1 cellular context compared by ENCODE assay signal in genomic region chr7:29228289-29229011, GRCh38.
TF ChIP-seq lines count a peak whose summit lies in the region.

No MANE protein-coding gene starts in this region.

TF ChIP-seq in HepG2, 621 proteins besides CTCF, POLR2A, EP300 and RAD21 (continued from another document and continues in another):
- TF ChIP-seq CEBPB (IDR thresholded peaks at IDR 0.05; ENCODE audit: borderline replicate concordance, low read depth, low read length) (peak; percentile 96), NONO (IDR thresholded peaks at IDR 0.05) (no peak), NONO (CRISPR knock-in tag; conservative IDR thresholded peaks at IDR 0.05) (no peak), SNRNP70 (IDR thresholded peaks at IDR 0.05; ENCODE audit: low read depth, low read length) (no peak), ZNF790 (CRISPR knock-in tag; IDR thresholded peaks at IDR 0.05; ENCODE audit: borderline replicate concordance) (no peak), YEATS4 (CRISPR knock-in tag; IDR thresholded peaks at IDR 0.05; ENCODE audit: borderline replicate concordance) (no peak; the same call in 1 of the 2 replicates), PRDM4 (CRISPR knock-in tag; IDR thresholded peaks at IDR 0.05; ENCODE audit: borderline replicate concordance) (no peak), ZNF296 (CRISPR knock-in tag; conservative IDR thresholded peaks at IDR 0.05) (no peak), ISX (CRISPR knock-in tag; conservative IDR thresholded peaks at IDR 0.05) (no peak), HNRNPL (IDR thresholded peaks at IDR 0.05; ENCODE audit: low read depth, low read length) (0 out of 2 replicates have a peak, but pooled peaks have one; percentile 52), SMAD1 (CRISPR knock-in tag; IDR thresholded peaks at IDR 0.05; ENCODE audit: borderline replicate concordance, low read depth) (no peak), KLF12 (CRISPR knock-in tag; IDR thresholded peaks at IDR 0.05; ENCODE audit: borderline replicate concordance) (no peak; the same call in 1 of the 2 replicates), HHEX (CRISPR knock-in tag; IDR thresholded peaks at IDR 0.05) (peak; percentile 72; the same call in 1 of the 2 replicates), ZXDC (CRISPR knock-in tag; IDR thresholded peaks at IDR 0.05) (no peak), ZSCAN9 (CRISPR knock-in tag; IDR thresholded peaks at IDR 0.05; ENCODE audit: borderline replicate concordance) (no peak), AGO1 (IDR thresholded peaks at IDR 0.05; ENCODE audit: low read depth, low read length, poor library complexity, severe bottlenecking) (no peak), SYNCRIP (IDR thresholded peaks at IDR 0.05; ENCODE audit: insufficient read depth, low read depth, low read length) (no peak), TFDP2 (CRISPR knock-in tag; IDR thresholded peaks at IDR 0.05) (0 out of 2 replicates have a peak, but pooled peaks have one; percentile 15), ZNF629 (CRISPR knock-in tag; conservative IDR thresholded peaks at IDR 0.05) (peak; percentile 67; the same call in 1 of the 2 replicates), ZSCAN30 (CRISPR knock-in tag; IDR thresholded peaks at IDR 0.05) (no peak), ATF7 (IDR thresholded peaks at IDR 0.05) (no peak), ATF7 (CRISPR knock-in tag; IDR thresholded peaks at IDR 0.05) (no peak), EZH2 (conservative IDR thresholded peaks at IDR 0.05; ENCODE audit: low read depth, low read length) (no peak), FOXJ3 (CRISPR knock-in tag; IDR thresholded peaks at IDR 0.05; ENCODE audit: borderline replicate concordance) (peak; percentile 90; the same call in 1 of the 2 replicates), RNF219 (CRISPR knock-in tag; IDR thresholded peaks at IDR 0.05) (peak; percentile 76; the same call in 1 of the 2 replicates), MTF2 (CRISPR knock-in tag; IDR thresholded peaks at IDR 0.05; ENCODE audit: borderline replicate concordance) (no peak), SNAPC2 (CRISPR knock-in tag; IDR thresholded peaks at IDR 0.05) (no peak), RXRB (CRISPR knock-in tag; IDR thresholded peaks at IDR 0.05; ENCODE audit: borderline replicate concordance) (peak; percentile 76; the same call in 1 of the 2 replicates), ZBTB40 (IDR thresholded peaks at IDR 0.05) (no peak), ZBTB40 (CRISPR knock-in tag; IDR thresholded peaks at IDR 0.05) (peak; percentile 53; the same call in 1 of the 2 replicates), CHCHD3 (CRISPR knock-in tag; IDR thresholded peaks at IDR 0.05) (no peak), ZFP41 (CRISPR knock-in tag; IDR thresholded peaks at IDR 0.05; ENCODE audit: borderline replicate concordance) (no peak), ZFP62 (CRISPR knock-in tag; IDR thresholded peaks at IDR 0.05) (no peak), ZNF678 (CRISPR knock-in tag; IDR thresholded peaks at IDR 0.05) (no peak), HMG20A (CRISPR knock-in tag; IDR thresholded peaks at IDR 0.05; ENCODE audit: borderline replicate concordance) (peak; percentile 81), PBX3 (CRISPR knock-in tag; IDR thresholded peaks at IDR 0.05; ENCODE audit: borderline replicate concordance) (no peak), RAD51 (IDR thresholded peaks at IDR 0.05; ENCODE audit: borderline replicate concordance) (no peak), CENPBD1 (CRISPR knock-in tag; IDR thresholded peaks at IDR 0.05; ENCODE audit: borderline replicate concordance, low read depth) (no peak), TCF7L2 (IDR thresholded peaks at IDR 0.05; ENCODE audit: low read depth, low read length) (no peak), ZNF672 (CRISPR knock-in tag; IDR thresholded peaks at IDR 0.05) (no peak), ATRX (CRISPR knock-in tag; IDR thresholded peaks at IDR 0.05; ENCODE audit: borderline replicate concordance) (no peak), SPEN (CRISPR knock-in tag; IDR thresholded peaks at IDR 0.05; ENCODE audit: low read depth) (peak; percentile 52; the same call in 1 of the 2 replicates), SRSF9 (IDR thresholded peaks at IDR 0.05; ENCODE audit: borderline replicate concordance, insufficient read depth, low read depth, low read length, poor library complexity, severe bottlenecking) (no peak), KLF13 (CRISPR knock-in tag; IDR thresholded peaks at IDR 0.05) (no peak), SAP130 (CRISPR knock-in tag; IDR thresholded peaks at IDR 0.05; ENCODE audit: low read depth) (peak; percentile 76), ZNF225 (CRISPR knock-in tag; IDR thresholded peaks at IDR 0.05) (no peak)
